In the genomic region with DNA sequence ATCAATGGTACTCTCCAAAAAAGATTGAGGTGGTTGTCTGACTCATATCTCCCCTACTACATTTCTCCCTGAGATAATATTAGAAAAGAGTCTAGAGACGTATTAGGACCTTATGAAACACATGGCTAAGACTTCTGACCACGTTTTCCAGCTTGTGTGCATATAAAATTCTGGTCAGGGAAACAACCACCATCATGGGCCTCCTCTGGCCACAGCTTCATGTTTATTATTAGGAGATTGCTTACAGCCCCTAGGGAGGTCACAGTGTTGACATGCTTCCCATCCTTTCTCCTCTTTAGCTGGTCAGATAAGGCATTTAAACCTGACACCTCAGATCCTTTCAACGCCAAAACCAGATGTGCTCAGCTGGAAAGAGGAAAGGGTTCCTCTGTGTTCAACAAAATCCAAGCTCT, we compare ENCODE assay signal across 17 cellular contexts.
"Had no signal": no experiment of that assay in that cellular context is flagged by ENCODE, and none has a peak within 500 bp of the region (broad histone marks: within the 10 kb centered on the region; RNA-seq: fewer than 3 reads in every experiment).

No MANE protein-coding gene starts in this region.

- H3K36me3 ChIP-seq: gastrocnemius medialis, prostate gland, tibial nerve had no signal

- DNase-seq: activated gamma-delta T cell treated with Interleukin-2 at 50 U/mL for 16 hours; activated T-cell treated with anti-CD3 and anti-CD28 coated beads, Interleukin-2, amount 50 U/mL, for 1 hour; aorta; central memory CD4-positive, alpha-beta T cell; gastrocnemius medialis; head of caudate nucleus; midbrain; stimulated activated CD4-positive, alpha-beta T cell treated with anti-CD3 and anti-CD28 coated beads, Interleukin-2, amount 100 ng/mL, for 24 hours; stimulated activated naive CD8-positive, alpha-beta T cell treated with anti-CD3 and anti-CD28 coated beads, Interleukin-15, amount 100 ng/mL, for 72 hours; T1000 had no signal

- H3K4me3 ChIP-seq: gastrocnemius medialis, prostate gland, skin epidermis, tibial nerve had no signal

- H3K27me3 ChIP-seq: gastrocnemius medialis, tibial nerve had no signal

- H3K27ac ChIP-seq: gastrocnemius medialis, prostate gland, skin epidermis, tibial nerve had no signal

- H3K9me3 ChIP-seq: gastrocnemius medialis, prostate gland, tibial nerve had no signal

- H3K4me1 ChIP-seq: gastrocnemius medialis, prostate gland, tibial nerve had no signal

- ATAC-seq: gastrocnemius medialis; left lobe of liver; natural killer cell treated with Interleukin-12 subunit alpha and Interleukin-12 subunit beta and Interleukin-15 and Interleukin-18, amount 100 ng/mL, for 72 hours; stimulated activated effector memory CD8-positive, alpha-beta T cell treated with anti-CD3 and anti-CD28 coated beads, Interleukin-12 subunit alpha, Interleukin-12 subunit beta, amount 100 ng/mL, for 72 hours; stimulated activated naive CD8-positive, alpha-beta T cell treated with anti-CD3 and anti-CD28 coated beads, Interleukin-15, amount 100 ng/mL, for 72 hours; WTC11 had no signal
